In the genomic region with DNA sequence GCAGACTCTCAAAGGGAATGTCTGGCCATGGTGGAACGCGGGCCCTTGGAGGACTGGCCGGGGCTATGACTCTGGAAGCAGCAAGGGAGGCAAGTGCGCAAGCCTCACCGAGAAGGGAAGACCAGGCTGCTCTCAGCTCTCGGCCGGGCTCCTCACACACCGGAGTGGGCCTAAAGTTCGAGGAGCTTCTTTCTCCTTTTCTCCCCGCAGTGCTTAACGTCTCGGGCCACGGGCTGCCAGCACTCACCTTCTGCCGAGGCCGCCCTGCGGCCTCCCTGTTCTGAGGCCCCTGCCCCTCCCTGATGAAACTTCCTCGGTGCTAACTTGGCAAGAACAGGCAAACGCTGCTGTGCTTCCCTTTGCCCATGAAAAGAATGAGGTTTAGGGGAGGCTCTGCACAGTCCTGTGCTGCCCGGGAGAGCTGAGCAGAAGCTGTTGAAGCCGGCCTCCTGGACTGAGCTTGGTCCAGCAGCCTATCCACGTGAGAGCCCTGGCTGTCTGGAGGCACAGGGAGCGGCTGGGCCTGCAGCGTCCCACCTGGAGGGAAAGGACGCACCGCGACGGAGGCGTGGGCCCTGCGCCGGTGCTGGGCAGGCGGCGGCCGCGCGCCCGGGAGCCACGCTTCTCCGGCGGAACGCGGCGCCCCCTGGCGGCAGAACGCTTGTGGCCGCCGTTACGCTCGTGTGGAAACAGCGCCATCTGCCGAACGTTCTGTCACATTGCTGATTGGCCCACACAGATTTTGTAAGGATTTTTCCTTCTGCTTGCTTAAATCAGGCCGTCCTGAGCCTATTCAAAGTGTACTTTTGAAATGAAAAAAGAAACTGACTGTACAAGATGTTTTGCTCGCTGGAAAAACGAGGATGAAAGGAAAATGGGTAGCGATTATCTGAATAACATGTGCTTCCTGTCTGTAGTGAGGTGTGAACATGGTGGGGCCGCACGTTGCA, we compare ENCODE assay signal across 8 cellular contexts.
A peak's percentile ranks its signal among the peaks of the same experiment; 100 is the strongest.
DNase-seq lines count a peak whose midpoint lies in the region; ATAC-seq and TF ChIP-seq lines count a peak whose summit lies in the region.

No MANE protein-coding gene starts in this region.

- H3K9ac ChIP-seq in MM.1S (ENCODE audit: low read length) (peak overlapping the region; percentile 46; the same call in 1 of the 2 replicates), adipocyte (ENCODE audit: low read length) (no peak overlapping the region)

- no peaks in the 10 kb centered on the region for H3K9me2 ChIP-seq in MM.1S (replicated peaks; ENCODE audit: insufficient read depth, low read length)

- H3K79me2 ChIP-seq in MM.1S (ENCODE audit: low read length) = no peaks in the 10 kb centered on the region

- DNase-seq in GM10266 (ENCODE audit: extremely low spot score) (peak; percentile 72), HCEC 1CT (peak; percentile 44), MM.1S (peak; percentile 81), T follicular helper cell (ENCODE audit: low read depth) (peak; percentile 63), adipocyte (ENCODE audit: low read depth) (peak; percentile 85), left ventricle myocardium superior (peak; percentile 80), putamen (ENCODE audit: low spot score) (peak; percentile 59), HPDE6-E6E7 (ENCODE audit: extremely low spot score) (no peak)

- intact Hi-C loops in left ventricle myocardium superior (cut with micrococcal nuclease) = no loop called here

- H2AFZ ChIP-seq in MM.1S (ENCODE audit: low read length) = peak overlapping the region; percentile 100

- no peaks in the 10 kb centered on the region for H3K27me3 ChIP-seq in MM.1S (replicated peaks; ENCODE audit: insufficient read depth, low read length)
- peaks cover 35% of the 10 kb centered on the region for H3K27me3 ChIP-seq in adipocyte (replicated peaks; ENCODE audit: control insufficient read depth, insufficient read depth, low read length)

- H3K27ac ChIP-seq in MM.1S (ENCODE audit: low read length) = no peak overlapping the region

- peak; percentile 92 for ATAC-seq in left ventricle myocardium superior

- no peaks in the 10 kb centered on the region for H4K20me1 ChIP-seq in MM.1S (ENCODE audit: insufficient read depth, low read length)

- H3K36me3 ChIP-seq in MM.1S (replicated peaks; ENCODE audit: insufficient read depth, low read length) (no peaks in the 10 kb centered on the region), adipocyte (ENCODE audit: control insufficient read depth, insufficient read depth, low read length, severe bottlenecking) (no peaks in the 10 kb centered on the region)

- TF ChIP-seq CTCF in GM10266 (IDR thresholded peaks at IDR 0.05; ENCODE audit: control insufficient read depth, insufficient read depth, low read depth, missing control alignments) (peak; percentile 100), MM.1S (IDR thresholded peaks at IDR 0.05; ENCODE audit: low read length) (peak; percentile 96)

- H3K4me3 ChIP-seq in MM.1S (ENCODE audit: low read length) (peak overlapping the region; percentile 54), adipocyte (ENCODE audit: low read length) (peak overlapping the region; percentile 62)

- peak overlapping the region; percentile 95 for H3K4me2 ChIP-seq in MM.1S (ENCODE audit: low read depth, low read length)

- H3F3A ChIP-seq in MM.1S (ENCODE audit: insufficient read depth, low read length) = no peaks in the 10 kb centered on the region

- H3K9me3 ChIP-seq in MM.1S (replicated peaks; ENCODE audit: insufficient read depth, low read length) (no peaks in the 10 kb centered on the region), adipocyte (ENCODE audit: control insufficient read depth, low read length) (no peaks in the 10 kb centered on the region)

- H3K4me1 ChIP-seq in MM.1S (ENCODE audit: low read length) = no peaks in the 10 kb centered on the region
- H3K4me1 ChIP-seq in adipocyte (ENCODE audit: control insufficient read depth, insufficient read depth, low read length) = no peaks in the 10 kb centered on the region
